ENCODE assay signal across 2 cellular contexts in the genomic region with DNA sequence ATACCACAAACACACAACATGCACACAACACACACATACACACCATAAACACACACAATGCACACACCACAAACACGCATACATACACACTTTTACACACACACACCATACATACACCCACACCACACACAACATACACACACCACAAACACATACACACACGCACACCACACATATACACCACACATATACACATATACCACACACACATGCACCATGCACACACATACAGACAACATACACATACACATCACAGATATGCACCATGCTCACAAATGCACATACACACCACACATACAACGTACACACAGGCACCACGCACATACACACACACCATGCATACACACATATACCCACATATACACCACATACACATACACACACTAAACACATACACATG.
TF ChIP-seq lines count a peak whose summit lies in the region.

No MANE protein-coding gene starts in this region.

TF ChIP-seq in IMR-90, 13 proteins besides CTCF, POLR2A, EP300 and RAD21:
- no peak for TF ChIP-seq RFX5 (IDR thresholded peaks at IDR 0.05; ENCODE audit: low read depth, low read length)
- no peak for TF ChIP-seq NFE2L2 (IDR thresholded peaks at IDR 0.05; ENCODE audit: low read depth, low read length)
- no peak for TF ChIP-seq FOS (IDR thresholded peaks at IDR 0.05; ENCODE audit: low read depth, low read length)
- TF ChIP-seq, protein P1, sequence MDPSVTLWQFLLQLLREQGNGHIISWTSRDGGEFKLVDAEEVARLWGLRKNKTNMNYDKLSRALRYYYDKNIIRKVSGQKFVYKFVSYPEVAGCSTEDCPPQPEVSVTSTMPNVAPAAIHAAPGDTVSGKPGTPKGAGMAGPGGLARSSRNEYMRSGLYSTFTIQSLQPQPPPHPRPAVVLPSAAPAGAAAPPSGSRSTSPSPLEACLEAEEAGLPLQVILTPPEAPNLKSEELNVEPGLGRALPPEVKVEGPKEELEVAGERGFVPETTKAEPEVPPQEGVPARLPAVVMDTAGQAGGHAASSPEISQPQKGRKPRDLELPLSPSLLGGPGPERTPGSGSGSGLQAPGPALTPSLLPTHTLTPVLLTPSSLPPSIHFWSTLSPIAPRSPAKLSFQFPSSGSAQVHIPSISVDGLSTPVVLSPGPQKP (IDR thresholded peaks at IDR 0.05; ENCODE audit: borderline replicate concordance, low read depth, low read length) = no peak
- no peak for TF ChIP-seq SMC3 (IDR thresholded peaks at IDR 0.05; ENCODE audit: low read depth, low read length)
- TF ChIP-seq, protein P2, sequence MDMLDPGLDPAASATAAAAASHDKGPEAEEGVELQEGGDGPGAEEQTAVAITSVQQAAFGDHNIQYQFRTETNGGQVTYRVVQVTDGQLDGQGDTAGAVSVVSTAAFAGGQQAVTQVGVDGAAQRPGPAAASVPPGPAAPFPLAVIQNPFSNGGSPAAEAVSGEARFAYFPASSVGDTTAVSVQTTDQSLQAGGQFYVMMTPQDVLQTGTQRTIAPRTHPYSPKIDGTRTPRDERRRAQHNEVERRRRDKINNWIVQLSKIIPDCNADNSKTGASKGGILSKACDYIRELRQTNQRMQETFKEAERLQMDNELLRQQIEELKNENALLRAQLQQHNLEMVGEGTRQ (IDR thresholded peaks at IDR 0.05; ENCODE audit: low read depth, low read length) = no peak
- TF ChIP-seq RCOR1 (IDR thresholded peaks at IDR 0.05; ENCODE audit: insufficient replicate concordance, low read length) = no peak
- no peak for TF ChIP-seq MAZ (IDR thresholded peaks at IDR 0.05; ENCODE audit: borderline replicate concordance, low read depth, low read length)
- no peak for TF ChIP-seq CEBPB (IDR thresholded peaks at IDR 0.05; ENCODE audit: low read depth, low read length)
- TF ChIP-seq BHLHE40 (IDR thresholded peaks at IDR 0.05; ENCODE audit: low read depth, low read length) = no peak
- no peak for TF ChIP-seq MAFK (IDR thresholded peaks at IDR 0.05; ENCODE audit: low read depth, low read length)

TF ChIP-seq in H1, 55 proteins besides CTCF, POLR2A, EP300 and RAD21:
- TF ChIP-seq SIX5 (IDR thresholded peaks at IDR 0.05; ENCODE audit: low read depth, low read length) = no peak
- no peak for TF ChIP-seq CHD1 (IDR thresholded peaks at IDR 0.05; ENCODE audit: low read depth, low read length)
- no peak for TF ChIP-seq SUZ12 (IDR thresholded peaks at IDR 0.05; ENCODE audit: low read length)
- TF ChIP-seq CEBPB (IDR thresholded peaks at IDR 0.05; ENCODE audit: low read depth, low read length) = no peak
- no peak for TF ChIP-seq CBX5 (IDR thresholded peaks at IDR 0.05; ENCODE audit: low read depth, low read length)
- no peak for TF ChIP-seq SAP30 (IDR thresholded peaks at IDR 0.05; ENCODE audit: insufficient read depth, insufficient replicate concordance, low read length)
- no peak for TF ChIP-seq ZNF274 (IDR thresholded peaks at IDR 0.05; ENCODE audit: borderline replicate concordance, extremely low read depth, low read length)
- no peak for TF ChIP-seq CREB1 (IDR thresholded peaks at IDR 0.05)
- no peak for TF ChIP-seq KDM4A (IDR thresholded peaks at IDR 0.05; ENCODE audit: low read depth, low read length, severe bottlenecking)
- TF ChIP-seq FOSL1 (IDR thresholded peaks at IDR 0.05; ENCODE audit: insufficient read depth, low read depth, low read length) = no peak
- TF ChIP-seq CTBP2 (IDR thresholded peaks at IDR 0.05; ENCODE audit: borderline replicate concordance, insufficient read depth, insufficient read length, low read length) = no peak
- TF ChIP-seq SP1 (IDR thresholded peaks at IDR 0.05; ENCODE audit: low read depth, low read length) = no peak
- TF ChIP-seq TAF1 (IDR thresholded peaks at IDR 0.05; ENCODE audit: low read depth, low read length) = no peak
- TF ChIP-seq ASH2L (IDR thresholded peaks at IDR 0.05; ENCODE audit: low read length) = no peak
- no peak for TF ChIP-seq YY1 (IDR thresholded peaks at IDR 0.05; ENCODE audit: low read depth, low read length)
- no peak for TF ChIP-seq BRCA1 (IDR thresholded peaks at IDR 0.05; ENCODE audit: low read depth, low read length)
- no peak for TF ChIP-seq KDM1A (IDR thresholded peaks at IDR 0.05; ENCODE audit: borderline replicate concordance, low read length)
